ENCODE assay signal across 23 cellular contexts in genomic region chr11:60991457-60991856, GRCh38. TPM values are rescaled to one million over a fixed set of nuclear protein-coding genes. Genes with fewer than 3 reads are reported as not detected.
DNase-seq lines count a peak whose midpoint lies in the region; ATAC-seq and TF ChIP-seq lines count a peak whose summit lies in the region.
"Had no signal": no experiment of that assay in that cellular context is flagged by ENCODE, and none has a peak within 500 bp of the region (broad histone marks: within the 10 kb centered on the region; RNA-seq: fewer than 3 reads in every experiment).

No MANE protein-coding gene starts in this region.

- H3K4me1 Mint-ChIP-seq in T-helper 2 cell treated with Interferon-gamma antibody and Interleukin-4, amounts not matched to agents 5 μg/mL and 100 μg/mL, for 36 hours (ENCODE audit: low read depth) = peaks cover 74% of the 10 kb centered on the region
- peaks cover 76% of the 10 kb centered on the region for H3K4me1 Mint-ChIP-seq in activated T-helper 2 cell treated with anti-CD3 and anti-CD28 coated beads, Interferon-gamma antibody, Interleukin-2, Interleukin-4, amounts not matched to agents 10 μg/mL and 5 μg/mL and 100 μg/mL, durations not matched to agents 14 hours and 24 hours and 36 hours (ENCODE audit: low read depth)
- H3K4me1 Mint-ChIP-seq in stimulated activated effector memory CD8-positive, alpha-beta T cell treated with anti-CD3 and anti-CD28 coated beads, Interleukin-12 subunit alpha, Interleukin-12 subunit beta, amount 100 ng/mL, for 72 hours = peaks cover 76% of the 10 kb centered on the region

- peak overlapping the region; percentile 63 for H3K4me3 Mint-ChIP-seq in T-helper 2 cell treated with Interferon-gamma antibody and Interleukin-4, amounts not matched to agents 5 μg/mL and 100 μg/mL, for 36 hours
- H3K4me3 Mint-ChIP-seq in activated T-helper 2 cell treated with anti-CD3 and anti-CD28 coated beads, Interferon-gamma antibody, Interleukin-2, Interleukin-4, amounts not matched to agents 10 μg/mL and 5 μg/mL and 100 μg/mL, durations not matched to agents 14 hours and 24 hours and 36 hours (ENCODE audit: low read depth) = peak overlapping the region; percentile 36
- H3K4me3 Mint-ChIP-seq in stimulated activated effector memory CD8-positive, alpha-beta T cell treated with anti-CD3 and anti-CD28 coated beads, Interleukin-12 subunit alpha, Interleukin-12 subunit beta, amount 100 ng/mL, for 72 hours = no peak overlapping the region
- H3K4me3 Mint-ChIP-seq: IgD-negative memory B cell had no signal

- no peak for ATAC-seq in Right ventricle myocardium superior (ENCODE audit: poor library complexity)
- no peak for ATAC-seq in stimulated activated effector memory CD8-positive, alpha-beta T cell treated with anti-CD3 and anti-CD28 coated beads, Interleukin-12 subunit alpha, Interleukin-12 subunit beta, amount 100 ng/mL, for 72 hours
- no peak for ATAC-seq in lower lobe of right lung
- ATAC-seq: effector memory CD8-positive, alpha-beta T cell; left colon had no signal

- no peaks in the 10 kb centered on the region for H3K9me3 ChIP-seq in lower lobe of right lung
- H3K9me3 ChIP-seq: colonic mucosa had no signal

- H3K27me3 Mint-ChIP-seq in T-helper 2 cell treated with Interferon-gamma antibody and Interleukin-4, amounts not matched to agents 5 μg/mL and 100 μg/mL, for 36 hours (ENCODE audit: low read depth) = no peaks in the 10 kb centered on the region
- H3K27me3 Mint-ChIP-seq in activated T-helper 2 cell treated with anti-CD3 and anti-CD28 coated beads, Interferon-gamma antibody, Interleukin-2, Interleukin-4, amounts not matched to agents 10 μg/mL and 5 μg/mL and 100 μg/mL, durations not matched to agents 14 hours and 24 hours and 36 hours (ENCODE audit: low read depth) = no peaks in the 10 kb centered on the region
- H3K27me3 Mint-ChIP-seq: effector memory CD8-positive, alpha-beta T cell; IgD-negative memory B cell had no signal

- H3K4me1 ChIP-seq in lower lobe of right lung = peaks cover 14% of the 10 kb centered on the region
- H3K4me1 ChIP-seq: colonic mucosa had no signal

- H3K27me3 ChIP-seq in lower lobe of right lung (ENCODE audit: low read depth) = peaks cover 13% of the 10 kb centered on the region
- H3K27me3 ChIP-seq: colonic mucosa had no signal

- no peak overlapping the region for H3K27ac ChIP-seq in lower lobe of right lung
- H3K27ac ChIP-seq: colonic mucosa had no signal

- H3K9me3 Mint-ChIP-seq in T-helper 2 cell treated with Interferon-gamma antibody and Interleukin-4, amounts not matched to agents 5 μg/mL and 100 μg/mL, for 36 hours = no peaks in the 10 kb centered on the region
- no peaks in the 10 kb centered on the region for H3K9me3 Mint-ChIP-seq in activated T-helper 2 cell treated with anti-CD3 and anti-CD28 coated beads, Interferon-gamma antibody, Interleukin-2, Interleukin-4, amounts not matched to agents 10 μg/mL and 5 μg/mL and 100 μg/mL, durations not matched to agents 14 hours and 24 hours and 36 hours
- no peaks in the 10 kb centered on the region for H3K9me3 Mint-ChIP-seq in stimulated activated effector memory CD8-positive, alpha-beta T cell treated with anti-CD3 and anti-CD28 coated beads, Interleukin-12 subunit alpha, Interleukin-12 subunit beta, amount 100 ng/mL, for 72 hours
- H3K9me3 Mint-ChIP-seq: effector memory CD8-positive, alpha-beta T cell; IgD-negative memory B cell had no signal

- peaks cover 70% of the 10 kb centered on the region for H3K36me3 Mint-ChIP-seq in T-helper 2 cell treated with Interferon-gamma antibody and Interleukin-4, amounts not matched to agents 5 μg/mL and 100 μg/mL, for 36 hours (ENCODE audit: low read depth)
- H3K36me3 Mint-ChIP-seq in activated T-helper 2 cell treated with anti-CD3 and anti-CD28 coated beads, Interferon-gamma antibody, Interleukin-2, Interleukin-4, amounts not matched to agents 10 μg/mL and 5 μg/mL and 100 μg/mL, durations not matched to agents 14 hours and 24 hours and 36 hours (ENCODE audit: low read depth) = peaks cover 84% of the 10 kb centered on the region
- peaks cover 100% of the 10 kb centered on the region for H3K36me3 Mint-ChIP-seq in stimulated activated effector memory CD8-positive, alpha-beta T cell treated with anti-CD3 and anti-CD28 coated beads, Interleukin-12 subunit alpha, Interleukin-12 subunit beta, amount 100 ng/mL, for 72 hours
- H3K36me3 Mint-ChIP-seq: IgD-negative memory B cell had no signal

- H3K27ac Mint-ChIP-seq in T-helper 2 cell treated with Interferon-gamma antibody and Interleukin-4, amounts not matched to agents 5 μg/mL and 100 μg/mL, for 36 hours = peak overlapping the region; percentile 78
- peak overlapping the region; percentile 67 for H3K27ac Mint-ChIP-seq in activated T-helper 2 cell treated with anti-CD3 and anti-CD28 coated beads, Interferon-gamma antibody, Interleukin-2, Interleukin-4, amounts not matched to agents 10 μg/mL and 5 μg/mL and 100 μg/mL, durations not matched to agents 14 hours and 24 hours and 36 hours
- peak overlapping the region; percentile 43 for H3K27ac Mint-ChIP-seq in stimulated activated effector memory CD8-positive, alpha-beta T cell treated with anti-CD3 and anti-CD28 coated beads, Interleukin-12 subunit alpha, Interleukin-12 subunit beta, amount 100 ng/mL, for 72 hours

- no peak for TF ChIP-seq CTCF in lower lobe of right lung (IDR thresholded peaks at IDR 0.05)

- H3K36me3 ChIP-seq in lower lobe of right lung = no peaks in the 10 kb centered on the region
- H3K36me3 ChIP-seq: colonic mucosa had no signal

- no peak overlapping the region for H3K4me3 ChIP-seq in lower lobe of right lung
- H3K4me3 ChIP-seq: colonic mucosa had no signal

- intact Hi-C loops in cardiac septum (cut with DNase I) (no loop called here), Right ventricle myocardium superior (cut with DNase I) (no loop called here), lower lobe of right lung (cut with DNase I) (no loop called here)
- intact Hi-C loops in activated T-helper 2 cell treated with anti-CD3 and anti-CD28 coated beads, Interferon-gamma antibody, Interleukin-2, Interleukin-4, amounts not matched to agents 10 μg/mL and 5 μg/mL and 100 μg/mL, durations not matched to agents 14 hours and 24 hours and 36 hours (cut with micrococcal nuclease) = no loop called here

- DNase-seq in T-helper 2 cell treated with Interferon-gamma antibody and Interleukin-4, amounts not matched to agents 5 μg/mL and 100 μg/mL, for 36 hours (ENCODE audit: low spot score) = no peak
- DNase-seq in T-helper 2 cell (no peak), cardiac septum (ENCODE audit: low spot score) (peak; percentile 19), Right ventricle myocardium superior (no peak), NCI-H1105 (lab: John Stamatoyannopoulos, UW) (no peak), lower lobe of right lung (no peak)
- no peak for DNase-seq in activated T-helper 2 cell treated with anti-CD3 and anti-CD28 coated beads, Interferon-gamma antibody, Interleukin-2, Interleukin-4, amounts not matched to agents 10 μg/mL and 5 μg/mL and 100 μg/mL, durations not matched to agents 14 hours and 24 hours and 36 hours (ENCODE audit: low spot score)
- DNase-seq in stimulated activated effector memory CD8-positive, alpha-beta T cell treated with anti-CD3 and anti-CD28 coated beads, Interleukin-12 subunit alpha, Interleukin-12 subunit beta, amount 100 ng/mL, for 72 hours (ENCODE audit: low spot score in 2 of 2) = no peak
- DNase-seq: 8988T; amniotic stem cell; colonic mucosa; effector memory CD8-positive, alpha-beta T cell; foreskin fibroblast; GF-D8; left colon; mesenchymal stem cell; NCI-H1417; NCI-H446 treated with DMSO at 0.1 percent for 48 hours; occipital lobe; stimulated activated CD4-positive, alpha-beta T cell treated with anti-CD3 and anti-CD28 coated beads, Interleukin-2, amount 100 ng/mL, for 24 hours had no signal

RNA-seq across cellular contexts. Expression of gene CD6, which starts 20.0 kb away (rescaled TPM):
- total RNA-seq in cardiac septum (0.86 TPM), Right ventricle myocardium superior (0.08 TPM), lower lobe of right lung (6.1 TPM)
- 308 and 327 TPM in 2 replicates for total RNA-seq in activated T-helper 2 cell treated with anti-CD3 and anti-CD28 coated beads, Interferon-gamma antibody, Interleukin-2, Interleukin-4, amounts not matched to agents 10 μg/mL and 5 μg/mL and 100 μg/mL, durations not matched to agents 14 hours and 24 hours and 36 hours
- total RNA-seq: H1, OCI-LY7 had no signal

RNA-seq across cellular contexts. Expression of gene SLC15A3, which starts 39.5 kb away (rescaled TPM):
- total RNA-seq in cardiac septum (11.6 TPM), Right ventricle myocardium superior (19.1 TPM), lower lobe of right lung (199 TPM)
- 2.1 and 2.2 TPM in 2 replicates for total RNA-seq in activated T-helper 2 cell treated with anti-CD3 and anti-CD28 coated beads, Interferon-gamma antibody, Interleukin-2, Interleukin-4, amounts not matched to agents 10 μg/mL and 5 μg/mL and 100 μg/mL, durations not matched to agents 14 hours and 24 hours and 36 hours

Comparison
In these comparisons a context has a peak if more than half of its experiments do, and no peak if none do; other contexts are left out.
1. RNA of gene CD6, which starts 20.0 kb away (total RNA-seq): 308 to 327 TPM in activated T-helper 2 cell treated with anti-CD3 and anti-CD28 coated beads, Interferon-gamma antibody, Interleukin-2, Interleukin-4, amounts not matched to agents 10 μg/mL and 5 μg/mL and 100 μg/mL, durations not matched to agents 14 hours and 24 hours and 36 hours; 6.1 TPM in lower lobe of right lung (single experiment), 0.86 TPM in cardiac septum (single experiment) and 0.08 TPM in Right ventricle myocardium superior (single experiment); every median in the first group is over 10 times any median in the second.
2. Peak in every context shown above with its lines, with median percentiles within 50 percentile points of each other: H3K27ac Mint-ChIP-seq.